ENCODE assay signal across 18 cellular contexts in the genomic region with DNA sequence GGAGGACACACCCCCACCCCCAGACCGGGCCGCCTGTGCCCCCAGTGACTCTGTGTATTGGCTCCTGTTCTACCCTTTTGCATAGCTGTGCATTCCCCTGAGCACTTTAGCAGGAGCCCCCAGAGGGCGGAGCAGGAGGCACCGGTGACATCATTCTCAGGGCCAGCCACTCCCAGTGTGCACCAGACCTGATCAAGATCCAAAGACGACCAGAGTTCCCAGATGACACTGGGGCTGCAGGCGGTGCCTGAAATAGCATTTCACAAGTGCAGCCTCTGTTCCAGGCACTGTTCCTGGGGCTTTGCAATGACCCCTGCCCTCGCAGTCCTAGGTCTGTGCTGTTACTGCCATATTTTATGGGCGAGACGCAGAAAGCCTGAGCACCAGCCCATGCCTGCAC. TPM values are rescaled to one million over a fixed set of nuclear protein-coding genes. Genes with fewer than 3 reads are reported as not detected.
DNase-seq lines count a peak whose midpoint lies in the region; ATAC-seq, FAIRE-seq and TF ChIP-seq lines count a peak whose summit lies in the region.
"Had no signal": no experiment of that assay in that cellular context is flagged by ENCODE, and none has a peak within 500 bp of the region (broad histone marks: within the 10 kb centered on the region; RNA-seq: fewer than 3 reads in every experiment).

No MANE protein-coding gene starts in this region.

- in situ Hi-C loops in Panc1 (cut with HindIII; ENCODE audit: low pct_unique_long_range_greater_than_20kb, low sequenced_read_pairs): no loop called here

- H3K4me1 ChIP-seq in A549 (no peaks in the 10 kb centered on the region), Panc1 (ENCODE audit: control insufficient read depth, insufficient read depth, low read length) (no peaks in the 10 kb centered on the region), mucosa of descending colon (ENCODE audit: low read depth) (no peaks in the 10 kb centered on the region)

- intact Hi-C loops in Panc1 (cut with micrococcal nuclease; ENCODE audit: unreplicated experiment): no loop called here
- intact Hi-C loops in mucosa of descending colon (cut with DNase I, micrococcal nuclease): no loop called here

- TF ChIP-seq RAD21 in A549 (conservative IDR thresholded peaks at IDR 0.05 in 1 of 2, IDR thresholded peaks at IDR 0.05 in 1 of 2): no peak

- no TSS peak for BruUV-seq in Panc1 (replicated peaks; lab: Mats Ljungman, UMichigan)

- no peaks in the 10 kb centered on the region for H3K9me3 ChIP-seq in A549
- no peaks in the 10 kb centered on the region for H3K9me3 ChIP-seq in Panc1 (ENCODE audit: control insufficient read depth, insufficient read depth, low read depth, low read length)
- H3K9me3 ChIP-seq in mucosa of descending colon: no peaks in the 10 kb centered on the region

- TF ChIP-seq POLR2A in A549 (IDR thresholded peaks at IDR 0.05; ENCODE audit: low read length): no peak

- POLR2A ChIA-PET in A549 (lab: Yijun Ruan, JAX) (no interaction called here), Panc1 (lab: Charles Lee) (no interaction called here)

- no peak for TF ChIP-seq EP300 in A549 (IDR thresholded peaks at IDR 0.05)

- CTCF ChIA-PET in A549 (lab: Yijun Ruan, JAX): interaction anchor here (0.7 to 1.2 kb wide), 4 partner anchors 23 to 307 kb away, joined by 3 read pairs; no protein-coding TSS in a partner anchor
- CTCF ChIA-PET in Panc1 (lab: Charles Lee): no interaction called here

- H3K36me3 ChIP-seq in Panc1 (ENCODE audit: control insufficient read depth, insufficient read depth, low read length) (no peaks in the 10 kb centered on the region), mucosa of descending colon (ENCODE audit: low read depth) (no peaks in the 10 kb centered on the region)

- TF ChIP-seq CTCF in A549 (IDR thresholded peaks at IDR 0.05) (no peak), Panc1 (IDR thresholded peaks at IDR 0.05) (no peak), mucosa of descending colon (IDR thresholded peaks at IDR 0.05) (no peak)

- H3K4me3 ChIP-seq in A549 (no peak overlapping the region), Panc1 (ENCODE audit: low read depth in 2 of 2, low read length in 2 of 2) (no peak overlapping the region), mucosa of descending colon (no peak overlapping the region)

- 61% methylated on average over 7 of the region's 9 CpGs for WGBS in A549 (ENCODE audit: missing lambda C conversion rate)

- H3K27ac ChIP-seq in A549: no peak overlapping the region
- H3K27ac ChIP-seq in Panc1 (ENCODE audit: low read length): no peak overlapping the region

- H3K27me3 ChIP-seq in Panc1 (ENCODE audit: control insufficient read depth, insufficient read depth, low read length): no peaks in the 10 kb centered on the region

- no peak overlapping the region for H3K4me2 ChIP-seq in A549

- DNase-seq in A549 (ENCODE audit: low read depth in 1 of 2, low spot score in 1 of 2): no peak
- peak; percentile 28 for DNase-seq in Daoy (ENCODE audit: low read depth)
- no peak for DNase-seq in Panc1 (ENCODE audit: low read depth, low spot score)
- DNase-seq in myocyte (ENCODE audit: low read depth): peak; percentile 22
- no peak for DNase-seq in mucosa of descending colon
- DNase-seq in NCI-H187 (lab: John Stamatoyannopoulos, UW): no peak
- DNase-seq: C1 segment of cervical spinal cord; CD8-positive, alpha-beta memory T cell; DMS79 treated with DMSO at 0.1 percent for 48 hours; GOT3; NCI-H1048; NCI-H1436; NCI-H2029; NCI-H2171; NCI-H526 treated with DMSO at 0.1 percent for 48 hours; Right ventricle myocardium superior had no signal

- no peak for FAIRE-seq in A549 (lab: Jason Lieb, UNC)
- FAIRE-seq: D721Med had no signal

- ATAC-seq in A549: peak; percentile 22 to 26; a peak in 2 of 6 replicates
- ATAC-seq in Panc1: peak; percentile 66
- ATAC-seq in mucosa of descending colon: no peak
- ATAC-seq in GM19395 (IDR thresholded peaks at IDR 0.05; ENCODE audit: unreplicated experiment): no peak

TF ChIP-seq in A549, 52 proteins besides CTCF, POLR2A, EP300 and RAD21:
- TF ChIP-seq FOSB (CRISPR knock-in tag; IDR thresholded peaks at IDR 0.05) (no peak), MYC (IDR thresholded peaks at IDR 0.05; ENCODE audit: borderline replicate concordance, low read length) (no peak), TP53 (CRISPR knock-in tag; IDR thresholded peaks at IDR 0.05) (no peak), EHF (CRISPR knock-in tag; IDR thresholded peaks at IDR 0.05) (no peak), FOSL2 (IDR thresholded peaks at IDR 0.05) (no peak), FOSL2 (CRISPR knock-in tag; IDR thresholded peaks at IDR 0.05) (no peak), NFE2L2 (conservative IDR thresholded peaks at IDR 0.05; ENCODE audit: low read length) (no peak), HOXB5 (CRISPR knock-in tag; IDR thresholded peaks at IDR 0.05) (no peak), JUNB (IDR thresholded peaks at IDR 0.05) (no peak), HOXA7 (CRISPR knock-in tag; IDR thresholded peaks at IDR 0.05) (no peak), FOXS1 (CRISPR knock-in tag; IDR thresholded peaks at IDR 0.05) (no peak), RCOR1 (IDR thresholded peaks at IDR 0.05; ENCODE audit: low read depth, low read length) (no peak)
- TF ChIP-seq, protein P1, sequence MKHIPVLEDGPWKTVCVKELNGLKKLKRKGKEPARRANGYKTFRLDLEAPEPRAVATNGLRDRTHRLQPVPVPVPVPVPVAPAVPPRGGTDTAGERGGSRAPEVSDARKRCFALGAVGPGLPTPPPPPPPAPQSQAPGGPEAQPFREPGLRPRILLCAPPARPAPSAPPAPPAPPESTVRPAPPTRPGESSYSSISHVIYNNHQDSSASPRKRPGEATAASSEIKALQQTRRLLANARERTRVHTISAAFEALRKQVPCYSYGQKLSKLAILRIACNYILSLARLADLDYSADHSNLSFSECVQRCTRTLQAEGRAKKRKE (CRISPR knock-in tag; IDR thresholded peaks at IDR 0.05; ENCODE audit: low read depth): no peak
- TF ChIP-seq, protein P2, sequence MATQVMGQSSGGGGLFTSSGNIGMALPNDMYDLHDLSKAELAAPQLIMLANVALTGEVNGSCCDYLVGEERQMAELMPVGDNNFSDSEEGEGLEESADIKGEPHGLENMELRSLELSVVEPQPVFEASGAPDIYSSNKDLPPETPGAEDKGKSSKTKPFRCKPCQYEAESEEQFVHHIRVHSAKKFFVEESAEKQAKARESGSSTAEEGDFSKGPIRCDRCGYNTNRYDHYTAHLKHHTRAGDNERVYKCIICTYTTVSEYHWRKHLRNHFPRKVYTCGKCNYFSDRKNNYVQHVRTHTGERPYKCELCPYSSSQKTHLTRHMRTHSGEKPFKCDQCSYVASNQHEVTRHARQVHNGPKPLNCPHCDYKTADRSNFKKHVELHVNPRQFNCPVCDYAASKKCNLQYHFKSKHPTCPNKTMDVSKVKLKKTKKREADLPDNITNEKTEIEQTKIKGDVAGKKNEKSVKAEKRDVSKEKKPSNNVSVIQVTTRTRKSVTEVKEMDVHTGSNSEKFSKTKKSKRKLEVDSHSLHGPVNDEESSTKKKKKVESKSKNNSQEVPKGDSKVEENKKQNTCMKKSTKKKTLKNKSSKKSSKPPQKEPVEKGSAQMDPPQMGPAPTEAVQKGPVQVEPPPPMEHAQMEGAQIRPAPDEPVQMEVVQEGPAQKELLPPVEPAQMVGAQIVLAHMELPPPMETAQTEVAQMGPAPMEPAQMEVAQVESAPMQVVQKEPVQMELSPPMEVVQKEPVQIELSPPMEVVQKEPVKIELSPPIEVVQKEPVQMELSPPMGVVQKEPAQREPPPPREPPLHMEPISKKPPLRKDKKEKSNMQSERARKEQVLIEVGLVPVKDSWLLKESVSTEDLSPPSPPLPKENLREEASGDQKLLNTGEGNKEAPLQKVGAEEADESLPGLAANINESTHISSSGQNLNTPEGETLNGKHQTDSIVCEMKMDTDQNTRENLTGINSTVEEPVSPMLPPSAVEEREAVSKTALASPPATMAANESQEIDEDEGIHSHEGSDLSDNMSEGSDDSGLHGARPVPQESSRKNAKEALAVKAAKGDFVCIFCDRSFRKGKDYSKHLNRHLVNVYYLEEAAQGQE (IDR thresholded peaks at IDR 0.05): no peak
- TF ChIP-seq, protein P3, sequence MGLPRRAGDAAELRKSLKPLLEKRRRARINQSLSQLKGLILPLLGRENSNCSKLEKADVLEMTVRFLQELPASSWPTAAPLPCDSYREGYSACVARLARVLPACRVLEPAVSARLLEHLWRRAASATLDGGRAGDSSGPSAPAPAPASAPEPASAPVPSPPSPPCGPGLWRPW (IDR thresholded peaks at IDR 0.05): no peak
- TF ChIP-seq, protein P4, sequence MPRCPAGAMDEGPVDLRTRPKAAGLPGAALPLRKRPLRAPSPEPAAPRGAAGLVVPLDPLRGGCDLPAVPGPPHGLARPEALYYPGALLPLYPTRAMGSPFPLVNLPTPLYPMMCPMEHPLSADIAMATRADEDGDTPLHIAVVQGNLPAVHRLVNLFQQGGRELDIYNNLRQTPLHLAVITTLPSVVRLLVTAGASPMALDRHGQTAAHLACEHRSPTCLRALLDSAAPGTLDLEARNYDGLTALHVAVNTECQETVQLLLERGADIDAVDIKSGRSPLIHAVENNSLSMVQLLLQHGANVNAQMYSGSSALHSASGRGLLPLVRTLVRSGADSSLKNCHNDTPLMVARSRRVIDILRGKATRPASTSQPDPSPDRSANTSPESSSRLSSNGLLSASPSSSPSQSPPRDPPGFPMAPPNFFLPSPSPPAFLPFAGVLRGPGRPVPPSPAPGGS (IDR thresholded peaks at IDR 0.05): no peak
- TF ChIP-seq, protein P5, sequence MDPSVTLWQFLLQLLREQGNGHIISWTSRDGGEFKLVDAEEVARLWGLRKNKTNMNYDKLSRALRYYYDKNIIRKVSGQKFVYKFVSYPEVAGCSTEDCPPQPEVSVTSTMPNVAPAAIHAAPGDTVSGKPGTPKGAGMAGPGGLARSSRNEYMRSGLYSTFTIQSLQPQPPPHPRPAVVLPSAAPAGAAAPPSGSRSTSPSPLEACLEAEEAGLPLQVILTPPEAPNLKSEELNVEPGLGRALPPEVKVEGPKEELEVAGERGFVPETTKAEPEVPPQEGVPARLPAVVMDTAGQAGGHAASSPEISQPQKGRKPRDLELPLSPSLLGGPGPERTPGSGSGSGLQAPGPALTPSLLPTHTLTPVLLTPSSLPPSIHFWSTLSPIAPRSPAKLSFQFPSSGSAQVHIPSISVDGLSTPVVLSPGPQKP (IDR thresholded peaks at IDR 0.05; ENCODE audit: low read depth, low read length): no peak
TF ChIP-seq in A549: peak in this region for 0.

RNA-seq across cellular contexts. Expression of a gene that starts 14.5 kb away (rescaled TPM):
- polyA plus RNA-seq in A549 (2011; rRNA removed) (22.3 and 25.0 TPM in 2 replicates), A549 (2017; fragmentation: RNase III; extraction: RNeasy Plus Mini Kit Qiagen cat#74134 plus additional on column Dnase treatment) (38.8 to 44.7 TPM (median 41.6 TPM) in 3 replicates)
- polyA plus RNA-seq in A549 (2012; cell fraction: cytosol; rRNA removed): 41.9 and 53.1 TPM in 2 replicates
- 114 and 145 TPM in 2 replicates for polyA plus RNA-seq in A549 (2012; cell fraction: nucleus; rRNA removed)
- 98.8 and 140 TPM in 2 replicates for polyA minus RNA-seq in A549 (2011; rRNA and poly(A)+ RNA removed)
- 38.9 and 43.9 TPM in 2 replicates for total RNA-seq in Daoy (2014; rRNA removed; shearing (Covaris generic))
- total RNA-seq in Panc1 (2021; ENCODE audit: unreplicated experiment) (85.4 TPM), myocyte (104 and 161 TPM in 2 replicates), mucosa of descending colon (100 to 1,000 TPM in 1 of 3 donors, 10 to 100 TPM in 1, 1 to 10 TPM in 1; 7.2 to 131 (median 22.5) TPM)
- 65.9 TPM for polyA plus RNA-seq in Panc1 (2012; ENCODE audit: insufficient read length)
- 27.8 TPM for polyA plus RNA-seq in myocyte (2012)

Comparison
In these comparisons a context has a peak if more than half of its experiments do, and no peak if none do; other contexts are left out.
1. ATAC-seq: peak in A549 (2 of 2) and Panc1 (single experiment); none in mucosa of descending colon (single experiment) and GM19395 (single experiment).
2. DNase-seq: peak in Daoy (single experiment) and myocyte (single experiment); none in A549 (0 of 2), Panc1 (single experiment), mucosa of descending colon (0 of 3) and NCI-H187 (0 of 2).